In the genomic region with DNA sequence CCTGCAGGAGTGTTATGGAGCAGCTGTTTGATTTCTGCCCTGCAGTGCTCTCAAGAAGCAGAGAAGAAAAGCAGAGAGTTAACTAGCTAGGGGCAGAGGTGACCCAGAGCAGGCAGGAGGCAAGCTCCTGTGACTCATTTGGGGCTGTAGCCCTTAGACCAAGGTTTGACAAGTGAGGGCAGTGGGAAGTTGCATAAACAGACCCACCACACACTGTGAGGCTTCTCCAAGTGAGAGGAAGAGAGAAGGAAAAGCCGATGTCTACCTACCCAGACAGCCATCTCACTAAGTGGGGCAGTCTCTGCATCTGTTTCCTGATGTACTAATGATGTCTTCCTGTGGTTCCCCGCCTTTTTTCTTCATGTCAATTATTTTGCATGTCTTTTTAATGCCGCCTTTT, we compare ENCODE assay signal across 19 cellular contexts.
DNase-seq lines count a peak whose midpoint lies in the region; ATAC-seq and TF ChIP-seq lines count a peak whose summit lies in the region.
"Had no signal": no experiment of that assay in that cellular context is flagged by ENCODE, and none has a peak within 500 bp of the region (broad histone marks: within the 10 kb centered on the region; RNA-seq: fewer than 3 reads in every experiment).

No MANE protein-coding gene starts in this region.

- 60 to 74% methylated on average over 3 of the region's 3 CpGs for WGBS in body of pancreas, 2 donors

- H3K79me2 ChIP-seq in ACC112 (ENCODE audit: control insufficient read depth, insufficient read depth, low read length, unreplicated experiment) = no peaks in the 10 kb centered on the region

- no peak for ATAC-seq in body of pancreas
- ATAC-seq: activated CD8-positive, alpha-beta memory T cell treated with anti-CD3 and anti-CD28 coated beads, Interleukin-2, amount 10 ng/mL, durations not matched to agents 7 days and 5 days; Right ventricle myocardium inferior had no signal

- H2AFZ ChIP-seq in ACC112 (ENCODE audit: low read length, unreplicated experiment) = peak overlapping the region; percentile 83

- H3K4me1 ChIP-seq in ACC112 (ENCODE audit: control insufficient read depth, insufficient read depth, low read length, unreplicated experiment) (peaks cover 18% of the 10 kb centered on the region), SJSA1 (replicated peaks) (0 out of 2 replicates have a peak, but pooled peaks cover 5% of the 10 kb centered on the region), body of pancreas (no peaks in the 10 kb centered on the region)
- H3K4me1 ChIP-seq: tibial nerve had no signal

- H3K27ac ChIP-seq in ACC112 (ENCODE audit: low read depth, low read length) (no peak overlapping the region), SJSA1 (no peak overlapping the region), body of pancreas (no peak overlapping the region)
- H3K27ac ChIP-seq: cardiac muscle cell, tibial nerve had no signal

- intact Hi-C loops in body of pancreas (cut with DNase I) = no loop called here

- H3K36me3 ChIP-seq in ACC112 (ENCODE audit: insufficient read depth, low read length) (no peaks in the 10 kb centered on the region), SJSA1 (no peaks in the 10 kb centered on the region), body of pancreas (replicated peaks in 1 of 2; ENCODE audit: insufficient read depth in 1 of 2, low read depth in 2 of 2) (no peaks in the 10 kb centered on the region)
- H3K36me3 ChIP-seq: cardiac muscle cell, tibial nerve had no signal

- TF ChIP-seq CTCF in foreskin fibroblast (IDR thresholded peaks at IDR 0.05; ENCODE audit: low read depth, low read length) (no peak), GM10266 (IDR thresholded peaks at IDR 0.05; ENCODE audit: control insufficient read depth, insufficient read depth, low read depth, missing control alignments) (no peak), body of pancreas (IDR thresholded peaks at IDR 0.05) (no peak)

- H3K9me3 ChIP-seq in SJSA1 (replicated peaks) (no peaks in the 10 kb centered on the region), body of pancreas (no peaks in the 10 kb centered on the region)
- H3K9me3 ChIP-seq: tibial nerve had no signal

- H3K4me3 ChIP-seq in ACC112 (ENCODE audit: low read depth, low read length) = no peak overlapping the region
- no peak overlapping the region for H3K4me3 ChIP-seq in Jurkat, Clone E6-1 (ENCODE audit: low read length)
- no peak overlapping the region for H3K4me3 ChIP-seq in SJSA1
- H3K4me3 ChIP-seq in foreskin fibroblast (ENCODE audit: low read depth in 1 of 2, low read length in 2 of 2) = no peak overlapping the region
- no peak overlapping the region for H3K4me3 ChIP-seq in body of pancreas
- H3K4me3 ChIP-seq: cardiac muscle cell, tibial nerve had no signal

- H3K27me3 ChIP-seq in ACC112 (ENCODE audit: insufficient read depth, low read length) (no peaks in the 10 kb centered on the region), SJSA1 (replicated peaks) (no peaks in the 10 kb centered on the region), body of pancreas (no peaks in the 10 kb centered on the region)
- H3K27me3 ChIP-seq: cardiac muscle cell, tibial nerve had no signal

- DNase-seq in Jurkat, Clone E6-1 (ENCODE audit: low read depth, low spot score) = peak; percentile 9
- DNase-seq in SJSA1 (ENCODE audit: low read depth in 1 of 2, low spot score in 2 of 2) = peak; percentile 11 to 48
- DNase-seq in foreskin fibroblast = peak; percentile 19 to 32
- no peak for DNase-seq in GM10266 (ENCODE audit: extremely low spot score)
- no peak for DNase-seq in NCI-H2081 (lab: John Stamatoyannopoulos, UW)
- DNase-seq in activated naive CD4-positive, alpha-beta T cell (lab: John Stamatoyannopoulos, UW) = no peak
- DNase-seq in body of pancreas = no peak
- DNase-seq: activated CD4-positive, CD25-positive, alpha-beta regulatory T cell; activated CD8-positive, alpha-beta memory T cell treated with anti-CD3 and anti-CD28 coated beads, Interleukin-2, amount 10 ng/mL, durations not matched to agents 7 days and 5 days; activated naive CD4-positive, alpha-beta T cell treated with Interleukin-2 at 50 U/mL for 16 hours; DMS153; NCI-H1694 treated with DMSO at 0.1 percent for 48 hours; NCI-H524; stimulated activated CD4-positive, alpha-beta T cell treated with anti-CD3 and anti-CD28 coated beads, Interleukin-1b, Interleukin-23, amount 100 ng/mL, for 48 hours; stimulated activated CD8-positive, alpha-beta memory T cell treated with anti-CD3 and anti-CD28 coated beads, Interleukin-4, amount 100 ng/mL, for 48 hours had no signal

- no peak for TF ChIP-seq POLR2A in body of pancreas (IDR thresholded peaks at IDR 0.05)

Comparison
In these comparisons a context has a peak if more than half of its experiments do, and no peak if none do; other contexts are left out.
1. DNase-seq: peak in Jurkat, Clone E6-1 (single experiment), SJSA1 (2 of 2) and foreskin fibroblast (2 of 2); none in GM10266 (single experiment), NCI-H2081 (0 of 2), activated naive CD4-positive, alpha-beta T cell (0 of 4) and body of pancreas (0 of 4).